Comparison of ENCODE assay signal across 18 cellular contexts in the genomic region with DNA sequence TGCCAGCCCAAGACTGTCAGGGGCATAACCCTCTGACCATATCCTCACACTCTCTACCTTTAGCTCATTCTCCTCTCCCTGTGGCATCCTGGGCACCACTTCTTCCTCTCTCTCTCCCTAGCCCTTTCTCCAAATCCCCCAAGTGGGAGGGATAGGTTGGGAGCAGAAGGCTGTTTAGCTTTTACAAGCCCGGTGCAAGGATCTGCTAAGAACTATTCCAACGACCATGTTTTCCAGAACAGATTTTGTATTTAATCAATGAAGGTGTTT.
"Had no signal": no experiment of that assay in that cellular context is flagged by ENCODE, and none has a peak within 500 bp of the region (broad histone marks: within the 10 kb centered on the region; RNA-seq: fewer than 3 reads in every experiment).

No MANE protein-coding gene starts in this region.

- H3K27me3 ChIP-seq: tibial artery had no signal

- DNase-seq: activated CD4-positive, alpha-beta T cell treated with anti-CD3 and anti-CD28 coated beads, Interleukin-2, amount 10 ng/mL, durations not matched to agents 24 days and 14 days; activated CD8-positive, alpha-beta memory T cell treated with anti-CD3 and anti-CD28 coated beads, Interleukin-2, amount 50 U/mL, for 4 hours; activated CD8-positive, alpha-beta T cell treated with anti-CD3 and anti-CD28 coated beads, Interleukin-2, amount 10 ng/mL, durations not matched to agents 7 days and 5 days; activated effector memory CD4-positive, alpha-beta T cell treated with Interleukin-2 at 50 U/mL for 16 hours; activated naive CD4-positive, alpha-beta T cell treated with anti-CD3 and anti-CD28 coated beads, Interleukin-2, amount 10 ng/mL, durations not matched to agents 7 days and 5 days; activated naive CD8-positive, alpha-beta T cell treated with anti-CD3 and anti-CD28 coated beads, Interleukin-2, amount 50 U/mL, for 24 hours; activated T-cell treated with anti-CD3 and anti-CD28 coated beads, Interleukin-2, amount 50 U/mL, for 4 hours; aorta; effector CD4-positive, alpha-beta T cell; naive thymus-derived CD8-positive, alpha-beta T cell; stimulated activated CD4-positive, alpha-beta T cell treated with anti-CD3 and anti-CD28 coated beads, Interleukin-12 subunit alpha, Interleukin-12 subunit beta, amount 100 ng/mL, for 4 hours; stimulated activated CD4-positive, alpha-beta T cell treated with anti-CD3 and anti-CD28 coated beads, Interleukin-1b, Interleukin-23, amount 100 ng/mL, for 48 hours; stimulated activated CD8-positive, alpha-beta memory T cell treated with anti-CD3 and anti-CD28 coated beads, Interleukin-4, amount 100 ng/mL, for 48 hours; stimulated activated naive CD4-positive, alpha-beta T cell; T-helper 9 cell; tibial artery had no signal

- H3K4me1 Mint-ChIP-seq: activated CD4-positive, alpha-beta T cell treated with anti-CD3 and anti-CD28 coated beads, Interleukin-2, amount 10 ng/mL, durations not matched to agents 24 days and 14 days; activated naive CD4-positive, alpha-beta T cell treated with anti-CD3 and anti-CD28 coated beads, Interleukin-2, amount 10 ng/mL, durations not matched to agents 7 days and 5 days; activated naive CD8-positive, alpha-beta T cell treated with anti-CD3 and anti-CD28 coated beads, Interleukin-2, amount 50 U/mL, for 24 hours; central memory CD8-positive, alpha-beta T cell; memory B cell; naive thymus-derived CD8-positive, alpha-beta T cell had no signal

- H3K27ac ChIP-seq: tibial artery had no signal

- H3K4me3 ChIP-seq: tibial artery had no signal

- H3K4me3 Mint-ChIP-seq: activated CD4-positive, alpha-beta T cell treated with anti-CD3 and anti-CD28 coated beads, Interleukin-2, amount 10 ng/mL, durations not matched to agents 24 days and 14 days; activated CD8-positive, alpha-beta T cell treated with anti-CD3 and anti-CD28 coated beads, Interleukin-2, amount 10 ng/mL, durations not matched to agents 7 days and 5 days; activated naive CD4-positive, alpha-beta T cell treated with anti-CD3 and anti-CD28 coated beads, Interleukin-2, amount 10 ng/mL, durations not matched to agents 7 days and 5 days; activated naive CD8-positive, alpha-beta T cell treated with anti-CD3 and anti-CD28 coated beads, Interleukin-2, amount 50 U/mL, for 24 hours; activated T-cell treated with anti-CD3 and anti-CD28 coated beads, Interleukin-2, amount 50 U/mL, for 4 hours; central memory CD8-positive, alpha-beta T cell; memory B cell; naive thymus-derived CD8-positive, alpha-beta T cell had no signal

- H3K36me3 Mint-ChIP-seq: activated naive CD4-positive, alpha-beta T cell treated with anti-CD3 and anti-CD28 coated beads, Interleukin-2, amount 10 ng/mL, durations not matched to agents 7 days and 5 days; naive thymus-derived CD8-positive, alpha-beta T cell had no signal

- H3K36me3 ChIP-seq: tibial artery had no signal

- H3K27me3 Mint-ChIP-seq: activated naive CD8-positive, alpha-beta T cell treated with anti-CD3 and anti-CD28 coated beads, Interleukin-2, amount 50 U/mL, for 24 hours had no signal

- H3K9me3 ChIP-seq: tibial artery had no signal

- H3K27ac Mint-ChIP-seq: activated CD4-positive, alpha-beta T cell treated with anti-CD3 and anti-CD28 coated beads, Interleukin-2, amount 10 ng/mL, durations not matched to agents 24 days and 14 days; activated CD8-positive, alpha-beta T cell treated with anti-CD3 and anti-CD28 coated beads, Interleukin-2, amount 10 ng/mL, durations not matched to agents 7 days and 5 days; activated naive CD4-positive, alpha-beta T cell treated with anti-CD3 and anti-CD28 coated beads, Interleukin-2, amount 10 ng/mL, durations not matched to agents 7 days and 5 days; activated naive CD8-positive, alpha-beta T cell treated with anti-CD3 and anti-CD28 coated beads, Interleukin-2, amount 50 U/mL, for 24 hours; memory B cell had no signal

- H3K4me1 ChIP-seq: tibial artery had no signal

- H3K9me3 Mint-ChIP-seq: activated CD4-positive, alpha-beta T cell treated with anti-CD3 and anti-CD28 coated beads, Interleukin-2, amount 10 ng/mL, durations not matched to agents 24 days and 14 days; activated naive CD4-positive, alpha-beta T cell treated with anti-CD3 and anti-CD28 coated beads, Interleukin-2, amount 10 ng/mL, durations not matched to agents 7 days and 5 days; activated naive CD8-positive, alpha-beta T cell treated with anti-CD3 and anti-CD28 coated beads, Interleukin-2, amount 50 U/mL, for 24 hours; activated T-cell treated with anti-CD3 and anti-CD28 coated beads, Interleukin-2, amount 50 U/mL, for 4 hours; central memory CD8-positive, alpha-beta T cell; memory B cell; naive thymus-derived CD8-positive, alpha-beta T cell had no signal
